In the genomic region with DNA sequence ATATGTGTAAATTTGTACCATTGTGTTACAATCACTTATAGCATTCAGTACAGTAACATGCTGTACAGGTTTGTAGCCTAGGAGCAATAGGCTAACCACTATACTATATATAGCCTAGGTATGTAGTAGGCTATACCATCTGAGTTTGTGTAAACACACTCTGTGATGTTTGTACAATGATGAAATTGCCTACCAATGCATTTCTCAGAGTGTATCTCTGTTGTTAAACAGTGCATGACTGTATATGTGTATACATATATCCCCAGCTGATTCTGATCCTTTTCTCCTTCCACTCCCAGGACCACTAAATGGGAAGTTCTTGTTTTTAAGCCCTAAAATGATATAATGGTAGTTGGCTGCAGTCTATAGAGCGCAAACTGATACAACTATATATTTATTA, we compare ENCODE assay signal across 1 cellular context.
TF ChIP-seq lines count a peak whose summit lies in the region.

No MANE protein-coding gene starts in this region.

TF ChIP-seq in HepG2, 621 proteins besides CTCF, POLR2A, EP300 and RAD21 (continued from another document and continues in another):
- TF ChIP-seq RERE (CRISPR knock-in tag; IDR thresholded peaks at IDR 0.05; ENCODE audit: low read depth) (no peak), ZNF572 (CRISPR knock-in tag; IDR thresholded peaks at IDR 0.05) (no peak), ZNF557 (CRISPR knock-in tag; IDR thresholded peaks at IDR 0.05) (no peak), MTA1 (CRISPR knock-in tag; IDR thresholded peaks at IDR 0.05; ENCODE audit: borderline replicate concordance) (no peak), ARNT (IDR thresholded peaks at IDR 0.05) (no peak), RFX5 (IDR thresholded peaks at IDR 0.05; ENCODE audit: low read depth, low read length) (no peak), SP5 (CRISPR knock-in tag; IDR thresholded peaks at IDR 0.05; ENCODE audit: borderline replicate concordance, low read depth) (no peak), DNMT1 (CRISPR knock-in tag; IDR thresholded peaks at IDR 0.05) (no peak), AHR (CRISPR knock-in tag; IDR thresholded peaks at IDR 0.05) (no peak), NFIB (CRISPR knock-in tag; IDR thresholded peaks at IDR 0.05; ENCODE audit: borderline replicate concordance) (no peak), UBTF (CRISPR knock-in tag; IDR thresholded peaks at IDR 0.05) (no peak), SMAD9 (CRISPR knock-in tag; IDR thresholded peaks at IDR 0.05) (no peak), REPIN1 (CRISPR knock-in tag; IDR thresholded peaks at IDR 0.05; ENCODE audit: borderline replicate concordance, low read depth) (no peak), ZKSCAN1 (IDR thresholded peaks at IDR 0.05; ENCODE audit: low read length) (no peak), CREM (IDR thresholded peaks at IDR 0.05) (0 out of 2 replicates have a peak, but pooled peaks have one; percentile 19), CREM (CRISPR knock-in tag; IDR thresholded peaks at IDR 0.05) (no peak), NCOA2 (CRISPR knock-in tag; IDR thresholded peaks at IDR 0.05) (0 out of 2 replicates have a peak, but pooled peaks have one; percentile 24), MXD3 (CRISPR knock-in tag; IDR thresholded peaks at IDR 0.05) (no peak), ZNF138 (CRISPR knock-in tag; IDR thresholded peaks at IDR 0.05; ENCODE audit: low read depth) (no peak), SPEN (CRISPR knock-in tag; IDR thresholded peaks at IDR 0.05; ENCODE audit: low read depth) (no peak), ZNF543 (CRISPR knock-in tag; IDR thresholded peaks at IDR 0.05) (no peak), ZBTB1 (CRISPR knock-in tag; IDR thresholded peaks at IDR 0.05; ENCODE audit: borderline replicate concordance) (no peak), TOE1 (CRISPR knock-in tag; IDR thresholded peaks at IDR 0.05) (no peak), FOXJ3 (CRISPR knock-in tag; IDR thresholded peaks at IDR 0.05; ENCODE audit: borderline replicate concordance) (peak; percentile 18; the same call in 1 of the 2 replicates), DMTF1 (CRISPR knock-in tag; IDR thresholded peaks at IDR 0.05) (no peak), ARID2 (CRISPR knock-in tag; IDR thresholded peaks at IDR 0.05; ENCODE audit: borderline replicate concordance) (no peak), SMAD3 (CRISPR knock-in tag; IDR thresholded peaks at IDR 0.05) (peak; percentile 18; the same call in 1 of the 2 replicates), POGZ (CRISPR knock-in tag; IDR thresholded peaks at IDR 0.05) (no peak), ONECUT2 (CRISPR knock-in tag; IDR thresholded peaks at IDR 0.05) (no peak), ATF2 (CRISPR knock-in tag; IDR thresholded peaks at IDR 0.05) (peak; percentile 17; the same call in 1 of the 2 replicates), MAFG (CRISPR knock-in tag; IDR thresholded peaks at IDR 0.05) (no peak), CEBPB (IDR thresholded peaks at IDR 0.05; ENCODE audit: borderline replicate concordance, low read depth, low read length) (no peak), U2AF1 (optimal IDR thresholded peaks at IDR 0.05; ENCODE audit: low read depth, low read length) (no peak), HDAC2 (CRISPR knock-in tag; IDR thresholded peaks at IDR 0.05) (no peak), ZNF713 (CRISPR knock-in tag; IDR thresholded peaks at IDR 0.05) (no peak), PPARG (CRISPR knock-in tag; conservative IDR thresholded peaks at IDR 0.05) (no peak), ZBTB20 (CRISPR knock-in tag; IDR thresholded peaks at IDR 0.05; ENCODE audit: borderline replicate concordance, low read depth) (peak; percentile 87; the same call in 1 of the 2 replicates), TEAD3 (CRISPR knock-in tag; optimal IDR thresholded peaks at IDR 0.05; ENCODE audit: borderline replicate concordance) (peak; percentile 23), ZNF598 (CRISPR knock-in tag; IDR thresholded peaks at IDR 0.05; ENCODE audit: borderline replicate concordance) (no peak), SATB2 (CRISPR knock-in tag; IDR thresholded peaks at IDR 0.05) (no peak), SAP130 (CRISPR knock-in tag; IDR thresholded peaks at IDR 0.05; ENCODE audit: low read depth) (peak; percentile 67), IRF2 (CRISPR knock-in tag; IDR thresholded peaks at IDR 0.05) (no peak), ZNF264 (CRISPR knock-in tag; IDR thresholded peaks at IDR 0.05) (no peak), ZNF530 (CRISPR knock-in tag; IDR thresholded peaks at IDR 0.05; ENCODE audit: low read depth) (no peak), GTF2F1 (IDR thresholded peaks at IDR 0.05; ENCODE audit: low read length) (no peak), ZNF354B (CRISPR knock-in tag; IDR thresholded peaks at IDR 0.05) (no peak), MTA3 (CRISPR knock-in tag; IDR thresholded peaks at IDR 0.05) (no peak), ZBTB34 (CRISPR knock-in tag; IDR thresholded peaks at IDR 0.05) (no peak), GATA4 (IDR thresholded peaks at IDR 0.05; ENCODE audit: borderline replicate concordance, low read depth) (no peak)
- TF ChIP-seq, protein P1, sequence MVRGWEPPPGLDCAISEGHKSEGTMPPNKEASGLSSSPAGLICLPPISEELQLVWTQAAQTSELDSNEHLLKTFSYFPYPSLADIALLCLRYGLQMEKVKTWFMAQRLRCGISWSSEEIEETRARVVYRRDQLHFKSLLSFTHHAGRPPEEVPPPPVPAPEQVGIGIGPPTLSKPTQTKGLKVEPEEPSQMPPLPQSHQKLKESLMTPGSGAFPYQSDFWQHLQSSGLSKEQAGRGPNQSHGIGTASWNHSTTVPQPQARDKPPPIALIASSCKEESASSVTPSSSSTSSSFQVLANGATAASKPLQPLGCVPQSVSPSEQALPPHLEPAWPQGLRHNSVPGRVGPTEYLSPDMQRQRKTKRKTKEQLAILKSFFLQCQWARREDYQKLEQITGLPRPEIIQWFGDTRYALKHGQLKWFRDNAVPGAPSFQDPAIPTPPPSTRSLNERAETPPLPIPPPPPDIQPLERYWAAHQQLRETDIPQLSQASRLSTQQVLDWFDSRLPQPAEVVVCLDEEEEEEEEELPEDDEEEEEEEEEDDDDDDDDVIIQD (CRISPR knock-in tag; IDR thresholded peaks at IDR 0.05; ENCODE audit: low read depth) = 0 out of 2 replicates have a peak, but pooled peaks have one; percentile 45
